ENCODE assay signal across 8 cellular contexts in genomic region chr11:94897330-94897768, GRCh38.
DNase-seq lines count a peak whose midpoint lies in the region; ATAC-seq and TF ChIP-seq lines count a peak whose summit lies in the region.

No MANE protein-coding gene starts in this region.

- H3K9me2 ChIP-seq in GM23338 (ENCODE audit: insufficient read depth) = no peaks in the 10 kb centered on the region; the same call in 1 of the 2 replicates

- H3K9me3 Mint-ChIP-seq in GM23338 = no peaks in the 10 kb centered on the region
- peaks cover 20% of the 10 kb centered on the region for H3K9me3 Mint-ChIP-seq in nephron

- intact Hi-C loops in esophagus squamous epithelium (cut with DNase I) = loop anchor here (5.0 kb wide), 1 partner anchor 275 kb away; no protein-coding TSS in a partner anchor

- no peak for TF ChIP-seq POLR2A in esophagus squamous epithelium (IDR thresholded peaks at IDR 0.05)

- H2AFZ ChIP-seq in GM23338 = no peak overlapping the region

- H3K36me3 Mint-ChIP-seq in GM23338 (ENCODE audit: low read depth) (no peaks in the 10 kb centered on the region), nephron (ENCODE audit: low read depth) (peaks cover 35% of the 10 kb centered on the region)

- peak; percentile 60 for ATAC-seq in GM23338

- no peak overlapping the region for H3K4me2 ChIP-seq in GM23338

- H3K27ac Mint-ChIP-seq in GM23338 (no peak overlapping the region), nephron (no peak overlapping the region)

- WGBS in esophagus squamous epithelium, 2 donors = 0 to 7% methylated on average over 1 of the region's 1 CpG

- TF ChIP-seq CTCF in GM23338 (conservative IDR thresholded peaks at IDR 0.05; ENCODE audit: low read depth in 2 of 2) (peak; percentile 88 to 97), WERI-Rb-1 (IDR thresholded peaks at IDR 0.05; ENCODE audit: low read depth, low read length) (peak; percentile 73), esophagus squamous epithelium (IDR thresholded peaks at IDR 0.05) (peak; percentile 69 to 85 (median 80)), nephron (IDR thresholded peaks at IDR 0.05; ENCODE audit: unreplicated experiment in 3 of 3) (peak; percentile 83 to 93 (median 86))

- no peak overlapping the region for H3K27ac ChIP-seq in GM23338 (ENCODE audit: low read depth)
- H3K27ac ChIP-seq in WERI-Rb-1 = no peak overlapping the region
- no peak overlapping the region for H3K27ac ChIP-seq in esophagus squamous epithelium

- H3K9me3 ChIP-seq in WERI-Rb-1 (ENCODE audit: severe bottlenecking) (no peaks in the 10 kb centered on the region), esophagus squamous epithelium (no peaks in the 10 kb centered on the region)

- H3K4me1 Mint-ChIP-seq in GM23338 (no peaks in the 10 kb centered on the region; the same call in 2 of the 3 replicates), nephron (no peaks in the 10 kb centered on the region)

- DNase-seq in DMS153 treated with DMSO at 0.1 percent for 48 hours (lab: John Stamatoyannopoulos, UW; ENCODE audit: unreplicated experiment) = peak; percentile 19
- no peak for DNase-seq in DMS153 (lab: John Stamatoyannopoulos, UW)
- peak; percentile 73 for DNase-seq in GM23338 (ENCODE audit: low spot score)
- DNase-seq in NCI-H2029 (lab: John Stamatoyannopoulos, UW) = peak; percentile 44
- peak; percentile 54 for DNase-seq in WERI-Rb-1
- no peak for DNase-seq in esophagus squamous epithelium (lab: John Stamatoyannopoulos, UW)
- no peak for DNase-seq in GM19238 (ENCODE audit: insufficient read length, low spot score)

- no peaks in the 10 kb centered on the region for H3F3A ChIP-seq in GM23338 (replicated peaks; ENCODE audit: low read depth)

- no peak overlapping the region for H3K4me3 ChIP-seq in GM23338
- H3K4me3 ChIP-seq in WERI-Rb-1 (ENCODE audit: low read depth, low read length) = no peak overlapping the region
- no peak overlapping the region for H3K4me3 ChIP-seq in esophagus squamous epithelium

- H3K4me3 Mint-ChIP-seq in GM23338 (no peak overlapping the region), nephron (no peak overlapping the region)

- H3K4me1 ChIP-seq in GM23338 (ENCODE audit: insufficient read depth) = no peaks in the 10 kb centered on the region
- H3K4me1 ChIP-seq in esophagus squamous epithelium = no peaks in the 10 kb centered on the region

- H3K27me3 ChIP-seq in GM23338 (ENCODE audit: insufficient read depth) (no peaks in the 10 kb centered on the region), WERI-Rb-1 (ENCODE audit: insufficient read depth, low read depth, severe bottlenecking) (no peaks in the 10 kb centered on the region), esophagus squamous epithelium (no peaks in the 10 kb centered on the region)

- no peaks in the 10 kb centered on the region for H3K79me2 ChIP-seq in GM23338 (replicated peaks; ENCODE audit: insufficient read depth)

- H3K36me3 ChIP-seq in GM23338 (ENCODE audit: insufficient read depth) = no peaks in the 10 kb centered on the region
- no peaks in the 10 kb centered on the region for H3K36me3 ChIP-seq in WERI-Rb-1
- peaks cover 0 to 24% (median 0%) of the 10 kb centered on the region in 3 donors for H3K36me3 ChIP-seq in esophagus squamous epithelium

- no peaks in the 10 kb centered on the region for H4K20me1 ChIP-seq in GM23338 (replicated peaks; ENCODE audit: insufficient read depth)

- no peaks in the 10 kb centered on the region for H3K27me3 Mint-ChIP-seq in GM23338 (ENCODE audit: insufficient read depth, low read depth, poor library complexity)
- no peaks in the 10 kb centered on the region for H3K27me3 Mint-ChIP-seq in nephron (ENCODE audit: low read depth)

TF ChIP-seq in GM23338, 12 proteins besides CTCF, POLR2A, EP300 and RAD21:
- no peak for TF ChIP-seq STAT1 (IDR thresholded peaks at IDR 0.05; ENCODE audit: unreplicated experiment)
- TF ChIP-seq EZH2phosphoT487 (IDR thresholded peaks at IDR 0.05; ENCODE audit: unreplicated experiment) = no peak
- no peak for TF ChIP-seq ZNF114 (CRISPR knock-in tag; IDR thresholded peaks at IDR 0.05)
- no peak for TF ChIP-seq NANOG (IDR thresholded peaks at IDR 0.05; ENCODE audit: borderline replicate concordance)
- no peak for TF ChIP-seq ZNF331 (CRISPR knock-in tag; IDR thresholded peaks at IDR 0.05; ENCODE audit: low read depth)
- no peak for TF ChIP-seq CREB1 (CRISPR knock-in tag; IDR thresholded peaks at IDR 0.05; ENCODE audit: low read depth)
- no peak for TF ChIP-seq JUNB (IDR thresholded peaks at IDR 0.05; ENCODE audit: unreplicated experiment)
- TF ChIP-seq ETS1 (IDR thresholded peaks at IDR 0.05) = no peak
- TF ChIP-seq, protein P1, sequence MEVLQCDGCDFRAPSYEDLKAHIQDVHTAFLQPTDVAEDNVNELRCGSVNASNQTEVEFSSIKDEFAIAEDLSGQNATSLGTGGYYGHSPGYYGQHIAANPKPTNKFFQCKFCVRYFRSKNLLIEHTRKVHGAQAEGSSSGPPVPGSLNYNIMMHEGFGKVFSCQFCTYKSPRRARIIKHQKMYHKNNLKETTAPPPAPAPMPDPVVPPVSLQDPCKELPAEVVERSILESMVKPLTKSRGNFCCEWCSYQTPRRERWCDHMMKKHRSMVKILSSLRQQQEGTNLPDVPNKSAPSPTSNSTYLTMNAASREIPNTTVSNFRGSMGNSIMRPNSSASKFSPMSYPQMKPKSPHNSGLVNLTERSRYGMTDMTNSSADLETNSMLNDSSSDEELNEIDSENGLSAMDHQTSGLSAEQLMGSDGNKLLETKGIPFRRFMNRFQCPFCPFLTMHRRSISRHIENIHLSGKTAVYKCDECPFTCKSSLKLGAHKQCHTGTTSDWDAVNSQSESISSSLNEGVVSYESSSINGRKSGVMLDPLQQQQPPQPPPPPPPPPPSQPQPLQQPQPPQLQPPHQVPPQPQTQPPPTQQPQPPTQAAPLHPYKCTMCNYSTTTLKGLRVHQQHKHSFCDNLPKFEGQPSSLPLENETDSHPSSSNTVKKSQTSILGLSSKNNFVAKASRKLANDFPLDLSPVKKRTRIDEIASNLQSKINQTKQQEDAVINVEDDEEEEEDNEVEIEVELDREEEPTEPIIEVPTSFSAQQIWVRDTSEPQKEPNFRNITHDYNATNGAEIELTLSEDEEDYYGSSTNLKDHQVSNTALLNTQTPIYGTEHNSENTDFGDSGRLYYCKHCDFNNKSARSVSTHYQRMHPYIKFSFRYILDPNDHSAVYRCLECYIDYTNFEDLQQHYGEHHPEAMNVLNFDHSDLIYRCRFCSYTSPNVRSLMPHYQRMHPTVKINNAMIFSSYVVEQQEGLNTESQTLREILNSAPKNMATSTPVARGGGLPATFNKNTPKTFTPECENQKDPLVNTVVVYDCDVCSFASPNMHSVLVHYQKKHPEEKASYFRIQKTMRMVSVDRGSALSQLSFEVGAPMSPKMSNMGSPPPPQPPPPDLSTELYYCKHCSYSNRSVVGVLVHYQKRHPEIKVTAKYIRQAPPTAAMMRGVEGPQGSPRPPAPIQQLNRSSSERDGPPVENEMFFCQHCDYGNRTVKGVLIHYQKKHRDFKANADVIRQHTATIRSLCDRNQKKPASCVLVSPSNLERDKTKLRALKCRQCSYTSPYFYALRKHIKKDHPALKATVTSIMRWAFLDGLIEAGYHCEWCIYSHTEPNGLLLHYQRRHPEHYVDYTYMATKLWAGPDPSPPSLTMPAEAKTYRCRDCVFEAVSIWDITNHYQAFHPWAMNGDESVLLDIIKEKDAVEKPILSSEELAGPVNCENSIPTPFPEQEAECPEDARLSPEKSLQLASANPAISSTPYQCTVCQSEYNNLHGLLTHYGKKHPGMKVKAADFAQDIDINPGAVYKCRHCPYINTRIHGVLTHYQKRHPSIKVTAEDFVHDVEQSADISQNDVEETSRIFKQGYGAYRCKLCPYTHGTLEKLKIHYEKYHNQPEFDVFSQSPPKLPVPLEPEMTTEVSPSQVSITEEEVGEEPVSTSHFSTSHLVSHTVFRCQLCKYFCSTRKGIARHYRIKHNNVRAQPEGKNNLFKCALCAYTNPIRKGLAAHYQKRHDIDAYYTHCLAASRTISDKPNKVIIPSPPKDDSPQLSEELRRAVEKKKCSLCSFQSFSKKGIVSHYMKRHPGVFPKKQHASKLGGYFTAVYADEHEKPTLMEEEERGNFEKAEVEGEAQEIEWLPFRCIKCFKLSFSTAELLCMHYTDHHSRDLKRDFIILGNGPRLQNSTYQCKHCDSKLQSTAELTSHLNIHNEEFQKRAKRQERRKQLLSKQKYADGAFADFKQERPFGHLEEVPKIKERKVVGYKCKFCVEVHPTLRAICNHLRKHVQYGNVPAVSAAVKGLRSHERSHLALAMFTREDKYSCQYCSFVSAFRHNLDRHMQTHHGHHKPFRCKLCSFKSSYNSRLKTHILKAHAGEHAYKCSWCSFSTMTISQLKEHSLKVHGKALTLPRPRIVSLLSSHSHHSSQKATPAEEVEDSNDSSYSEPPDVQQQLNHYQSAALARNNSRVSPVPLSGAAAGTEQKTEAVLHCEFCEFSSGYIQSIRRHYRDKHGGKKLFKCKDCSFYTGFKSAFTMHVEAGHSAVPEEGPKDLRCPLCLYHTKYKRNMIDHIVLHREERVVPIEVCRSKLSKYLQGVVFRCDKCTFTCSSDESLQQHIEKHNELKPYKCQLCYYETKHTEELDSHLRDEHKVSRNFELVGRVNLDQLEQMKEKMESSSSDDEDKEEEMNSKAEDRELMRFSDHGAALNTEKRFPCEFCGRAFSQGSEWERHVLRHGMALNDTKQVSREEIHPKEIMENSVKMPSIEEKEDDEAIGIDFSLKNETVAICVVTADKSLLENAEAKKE (CRISPR knock-in tag; IDR thresholded peaks at IDR 0.05) = no peak

Comparison
In these comparisons a context has a peak if more than half of its experiments do, and no peak if none do; other contexts are left out.
1. DNase-seq: peak in DMS153 treated with DMSO at 0.1 percent for 48 hours (single experiment), GM23338 (single experiment), NCI-H2029 (single experiment) and WERI-Rb-1 (single experiment); none in DMS153 (single experiment), esophagus squamous epithelium (single experiment) and GM19238 (single experiment).
2. Peak in every context shown above with its lines, with median percentiles within 50 percentile points of each other: CTCF ChIP-seq.